Comparison of ENCODE assay signal across 17 cellular contexts in the genomic region with DNA sequence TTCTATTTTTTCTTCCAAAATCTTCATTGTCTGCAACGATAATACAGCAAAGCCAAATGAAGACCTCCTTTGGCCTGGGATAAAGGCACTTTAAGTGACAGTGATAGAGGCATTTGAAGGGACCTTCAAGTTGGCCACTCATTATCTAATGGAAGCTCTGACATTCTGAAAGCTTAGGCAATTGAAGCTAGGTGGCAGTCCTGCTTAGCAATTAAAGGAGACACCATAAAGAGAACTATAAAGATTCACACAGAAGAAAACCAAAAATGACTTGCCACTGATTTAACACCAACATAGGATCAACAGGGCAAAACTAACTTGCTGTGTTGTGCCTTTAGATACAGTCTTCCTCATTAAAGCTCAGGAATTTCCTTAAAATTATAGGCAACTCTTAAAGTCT.
DNase-seq lines count a peak whose midpoint lies in the region; ATAC-seq and TF ChIP-seq lines count a peak whose summit lies in the region.
"Had no signal": no experiment of that assay in that cellular context is flagged by ENCODE, and none has a peak within 500 bp of the region (broad histone marks: within the 10 kb centered on the region; RNA-seq: fewer than 3 reads in every experiment).

No MANE protein-coding gene starts in this region.

- no peaks in the 10 kb centered on the region for H3K4me1 Mint-ChIP-seq in naive thymus-derived CD8-positive, alpha-beta T cell
- H3K4me1 Mint-ChIP-seq: activated naive CD4-positive, alpha-beta T cell treated with anti-CD3 and anti-CD28 coated beads, Interleukin-2, amount 50 U/mL, for 24 hours; memory B cell had no signal

- H2BK15ac ChIP-seq in mesendoderm (replicated peaks; ENCODE audit: low read depth) = no peak overlapping the region

- WGBS in mammary epithelial cell (ENCODE audit: low coverage, missing lambda C conversion rate) = 0% methylated on average over 1 of the region's 1 CpG
- no CpG with 5 or more reads among the region's 1 CpG for WGBS in mesendoderm (ENCODE audit: extremely low coverage, insufficient coverage, low lambda C conversion rate)

- H3K4me1 ChIP-seq in DND-41 (ENCODE audit: insufficient read depth, low read length) = no peaks in the 10 kb centered on the region
- no peaks in the 10 kb centered on the region for H3K4me1 ChIP-seq in mammary epithelial cell (ENCODE audit: insufficient read depth, low read length)
- no peaks in the 10 kb centered on the region for H3K4me1 ChIP-seq in mesendoderm (ENCODE audit: control insufficient read depth, low read depth, low read length)

- dilution Hi-C loops in mammary epithelial cell (cut with HindIII; ENCODE audit: low sequenced_read_pairs) = no loop called here

- H2AK5ac ChIP-seq in mesendoderm (ENCODE audit: low read length) = no peak overlapping the region

- H4K20me1 ChIP-seq in DND-41 (ENCODE audit: insufficient read depth, low read length) = no peaks in the 10 kb centered on the region
- H4K20me1 ChIP-seq in mammary epithelial cell (ENCODE audit: insufficient read depth, low read length) = no peaks in the 10 kb centered on the region

- no peak overlapping the region for H4K8ac ChIP-seq in mesendoderm (ENCODE audit: low read depth, low read length)

- H3K4me3 Mint-ChIP-seq in naive thymus-derived CD8-positive, alpha-beta T cell = no peak overlapping the region
- H3K4me3 Mint-ChIP-seq: activated CD8-positive, alpha-beta T cell treated with anti-CD3 and anti-CD28 coated beads for 36 hours; activated naive CD4-positive, alpha-beta T cell treated with anti-CD3 and anti-CD28 coated beads, Interleukin-2, amount 50 U/mL, for 24 hours; memory B cell; stimulated activated naive CD8-positive, alpha-beta T cell treated with anti-CD3 and anti-CD28 coated beads, Interleukin-15, Interleukin-2, amounts not matched to agents 100 ng/mL and 50 ng/mL, for 24 hours; T-helper 2 cell treated with Interferon-gamma antibody and Interleukin-4, amounts not matched to agents 5 μg/mL and 100 μg/mL, for 36 hours had no signal

- no peak overlapping the region for H3K27ac ChIP-seq in DND-41 (ENCODE audit: low read length)
- H3K27ac ChIP-seq in mammary epithelial cell (ENCODE audit: insufficient read depth, low read depth, low read length) = no peak overlapping the region
- H3K27ac ChIP-seq in mesendoderm (ENCODE audit: low read depth, low read length) = no peak overlapping the region
- H3K27ac ChIP-seq: HL-60 had no signal

- no peak overlapping the region for H2BK120ac ChIP-seq in mesendoderm (ENCODE audit: low read depth, low read length)

- H3K18ac ChIP-seq in mesendoderm (ENCODE audit: low read length) = no peak overlapping the region

- H2AFZ ChIP-seq in DND-41 (ENCODE audit: low read depth, low read length) (no peak overlapping the region), mammary epithelial cell (ENCODE audit: low read depth, low read length) (no peak overlapping the region)

- H3K36me3 Mint-ChIP-seq in naive thymus-derived CD8-positive, alpha-beta T cell = peaks cover 0 to 10% (median 2%) of the 10 kb centered on the region in 3 donors
- H3K36me3 Mint-ChIP-seq: activated naive CD4-positive, alpha-beta T cell treated with anti-CD3 and anti-CD28 coated beads, Interleukin-2, amount 50 U/mL, for 24 hours; memory B cell had no signal

- intact Hi-C loops in mammary epithelial cell (cut with micrococcal nuclease) = loop anchor here (1.0 kb wide), 1 partner anchor 196 kb away; no protein-coding TSS in a partner anchor

- H3K4me2 ChIP-seq in DND-41 (ENCODE audit: insufficient read depth, low read length) (no peak overlapping the region), mammary epithelial cell (ENCODE audit: insufficient read depth, low read depth, low read length) (no peak overlapping the region), mesendoderm (ENCODE audit: low read length) (no peak overlapping the region)

- H3K36me3 ChIP-seq in DND-41 (ENCODE audit: insufficient read depth, low read length) (no peaks in the 10 kb centered on the region), mammary epithelial cell (ENCODE audit: insufficient read depth, low read length) (no peaks in the 10 kb centered on the region), mesendoderm (ENCODE audit: control insufficient read depth, insufficient read depth, low read length) (no peaks in the 10 kb centered on the region)

- no peak overlapping the region for H3K27ac Mint-ChIP-seq in naive thymus-derived CD8-positive, alpha-beta T cell
- H3K27ac Mint-ChIP-seq: activated CD8-positive, alpha-beta T cell treated with anti-CD3 and anti-CD28 coated beads for 36 hours; activated naive CD4-positive, alpha-beta T cell treated with anti-CD3 and anti-CD28 coated beads, Interleukin-2, amount 50 U/mL, for 24 hours; memory B cell; stimulated activated naive CD8-positive, alpha-beta T cell treated with anti-CD3 and anti-CD28 coated beads, Interleukin-15, Interleukin-2, amounts not matched to agents 100 ng/mL and 50 ng/mL, for 24 hours; T-helper 2 cell treated with Interferon-gamma antibody and Interleukin-4, amounts not matched to agents 5 μg/mL and 100 μg/mL, for 36 hours had no signal

- ATAC-seq in DND-41 (ENCODE audit: insufficient read depth, low read depth) = no peak
- ATAC-seq in HG02981 (IDR thresholded peaks at IDR 0.05; ENCODE audit: unreplicated experiment) = no peak
- ATAC-seq in naive thymus-derived CD8-positive, alpha-beta T cell = no peak
- ATAC-seq: activated CD8-positive, alpha-beta T cell treated with anti-CD3 and anti-CD28 coated beads for 36 hours had no signal

- no peak overlapping the region for H3K4ac ChIP-seq in mesendoderm (ENCODE audit: low read depth, low read length)

- no peak overlapping the region for H3K4me3 ChIP-seq in DND-41 (ENCODE audit: low read depth in 1 of 2, low read length in 2 of 2)
- no peak overlapping the region for H3K4me3 ChIP-seq in mammary epithelial cell (replicated peaks in 1 of 3; ENCODE audit: insufficient read depth in 1 of 3, low read depth in 2 of 3, low read length in 3 of 3)
- no peak overlapping the region for H3K4me3 ChIP-seq in mesendoderm (ENCODE audit: low read length)

- peak; percentile 13 for TF ChIP-seq CTCF in DND-41 (IDR thresholded peaks at IDR 0.05; ENCODE audit: borderline replicate concordance, extremely low read depth, low read length, poor library complexity, severe bottlenecking)
- TF ChIP-seq CTCF in mammary epithelial cell (conservative IDR thresholded peaks at IDR 0.05 in 1 of 2, IDR thresholded peaks at IDR 0.05 in 1 of 2; ENCODE audit: extremely low read depth in 1 of 2, insufficient read depth in 1 of 2, low read depth in 1 of 2, low read length in 2 of 2) = peak; percentile 16 to 53
- no peak for TF ChIP-seq CTCF in GM13977 (IDR thresholded peaks at IDR 0.05; ENCODE audit: extremely low read depth, insufficient read depth, missing control alignments)

- no peak overlapping the region for H3K9ac ChIP-seq in DND-41 (ENCODE audit: low read depth, low read length)
- H3K9ac ChIP-seq in mammary epithelial cell (ENCODE audit: insufficient read depth, low read length) = no peak overlapping the region
- no peak overlapping the region for H3K9ac ChIP-seq in mesendoderm (ENCODE audit: low read length)

- in situ Hi-C loops in mammary epithelial cell (cut with MboI; ENCODE audit: low sequenced_read_pairs in 2 of 2) = loop anchor here in 1 of 2 donors (25.0 kb wide), 1 partner anchor 179 kb away; no protein-coding TSS in a partner anchor
- in situ Hi-C loops in GM13977 (cut with MboI; ENCODE audit: low pct_unique_long_range_greater_than_20kb, low sequenced_read_pairs, unreplicated experiment) = no loop called here

- BruUV-seq in mammary epithelial cell (replicated peaks; lab: Mats Ljungman, UMichigan) = no TSS peak

- H3K56ac ChIP-seq in mesendoderm (ENCODE audit: low read length) = no peak overlapping the region

- DNase-seq in DND-41 = no peak
- DNase-seq in NCI-H1694 (lab: John Stamatoyannopoulos, UW) = peak; percentile 38
- no peak for DNase-seq in mammary epithelial cell
- peak; percentile 33 for DNase-seq in mesendoderm
- no peak for DNase-seq in naive thymus-derived CD8-positive, alpha-beta T cell
- DNase-seq in GM13977 (ENCODE audit: low spot score) = no peak
- no peak for DNase-seq in HuH-7.5 (ENCODE audit: low spot score)
- DNase-seq: activated CD8-positive, alpha-beta T cell treated with anti-CD3 and anti-CD28 coated beads for 36 hours; cortex of kidney; posterior cingulate gyrus; stimulated activated CD4-positive, alpha-beta T cell treated with anti-CD3 and anti-CD28 coated beads, Interleukin-4, amount 100 ng/mL, for 24 hours had no signal

- H3K79me2 ChIP-seq in DND-41 (ENCODE audit: insufficient read depth, low read length) = no peaks in the 10 kb centered on the region
- H3K79me2 ChIP-seq in mammary epithelial cell (ENCODE audit: insufficient read depth, low read length) = no peaks in the 10 kb centered on the region
- H3K79me2 ChIP-seq in mesendoderm (ENCODE audit: control insufficient read depth, insufficient read depth, low read length) = no peaks in the 10 kb centered on the region

- H3K9me3 Mint-ChIP-seq in naive thymus-derived CD8-positive, alpha-beta T cell = peaks cover 0 to 20% (median 0%) of the 10 kb centered on the region in 9 donors
- H3K9me3 Mint-ChIP-seq: activated CD8-positive, alpha-beta T cell treated with anti-CD3 and anti-CD28 coated beads for 36 hours; activated naive CD4-positive, alpha-beta T cell treated with anti-CD3 and anti-CD28 coated beads, Interleukin-2, amount 50 U/mL, for 24 hours; memory B cell; stimulated activated naive CD8-positive, alpha-beta T cell treated with anti-CD3 and anti-CD28 coated beads, Interleukin-15, Interleukin-2, amounts not matched to agents 100 ng/mL and 50 ng/mL, for 24 hours; T-helper 2 cell treated with Interferon-gamma antibody and Interleukin-4, amounts not matched to agents 5 μg/mL and 100 μg/mL, for 36 hours had no signal

- H2BK5ac ChIP-seq in mesendoderm (ENCODE audit: low read length) = no peak overlapping the region

- POLR2A ChIA-PET in naive thymus-derived CD8-positive, alpha-beta T cell (lab: Charles Lee) = no interaction called here

- peaks cover 0 to 3% (median 0%) of the 10 kb centered on the region in 5 donors for H3K27me3 Mint-ChIP-seq in naive thymus-derived CD8-positive, alpha-beta T cell
- H3K27me3 Mint-ChIP-seq: activated naive CD4-positive, alpha-beta T cell treated with anti-CD3 and anti-CD28 coated beads, Interleukin-2, amount 50 U/mL, for 24 hours; memory B cell had no signal

- H3K27me3 ChIP-seq in DND-41 (ENCODE audit: insufficient read depth, low read length, poor library complexity) (no peaks in the 10 kb centered on the region), mammary epithelial cell (ENCODE audit: insufficient read depth, low read length) (no peaks in the 10 kb centered on the region), mesendoderm (ENCODE audit: insufficient read depth, low read length, poor library complexity) (no peaks in the 10 kb centered on the region)

- no peak overlapping the region for H4K5ac ChIP-seq in mesendoderm (ENCODE audit: low read length)

- no peak overlapping the region for H3K23ac ChIP-seq in mesendoderm (ENCODE audit: low read length)

- no peaks in the 10 kb centered on the region for H3K79me1 ChIP-seq in mesendoderm (ENCODE audit: low read length)

- CTCF ChIA-PET in mammary epithelial cell (lab: Charles Lee; ENCODE audit: low non-redundant PET) = interaction anchor here (0.7 kb wide), 1 partner anchor 123 kb away, joined by 3 read pairs; no protein-coding TSS in a partner anchor

- no peaks in the 10 kb centered on the region for H3K9me3 ChIP-seq in DND-41 (ENCODE audit: insufficient read depth, low read length, severe bottlenecking)
- H3K9me3 ChIP-seq in mammary epithelial cell (replicated peaks; ENCODE audit: insufficient read depth, low read length) = peaks cover 3% of the 10 kb centered on the region

Comparison
In these comparisons a context has a peak if more than half of its experiments do, and no peak if none do; other contexts are left out.
1. DNase-seq: peak in NCI-H1694 (single experiment) and mesendoderm (single experiment); none in DND-41 (single experiment), mammary epithelial cell (single experiment), naive thymus-derived CD8-positive, alpha-beta T cell (0 of 10), GM13977 (single experiment) and HuH-7.5 (single experiment).